In the genomic region with DNA sequence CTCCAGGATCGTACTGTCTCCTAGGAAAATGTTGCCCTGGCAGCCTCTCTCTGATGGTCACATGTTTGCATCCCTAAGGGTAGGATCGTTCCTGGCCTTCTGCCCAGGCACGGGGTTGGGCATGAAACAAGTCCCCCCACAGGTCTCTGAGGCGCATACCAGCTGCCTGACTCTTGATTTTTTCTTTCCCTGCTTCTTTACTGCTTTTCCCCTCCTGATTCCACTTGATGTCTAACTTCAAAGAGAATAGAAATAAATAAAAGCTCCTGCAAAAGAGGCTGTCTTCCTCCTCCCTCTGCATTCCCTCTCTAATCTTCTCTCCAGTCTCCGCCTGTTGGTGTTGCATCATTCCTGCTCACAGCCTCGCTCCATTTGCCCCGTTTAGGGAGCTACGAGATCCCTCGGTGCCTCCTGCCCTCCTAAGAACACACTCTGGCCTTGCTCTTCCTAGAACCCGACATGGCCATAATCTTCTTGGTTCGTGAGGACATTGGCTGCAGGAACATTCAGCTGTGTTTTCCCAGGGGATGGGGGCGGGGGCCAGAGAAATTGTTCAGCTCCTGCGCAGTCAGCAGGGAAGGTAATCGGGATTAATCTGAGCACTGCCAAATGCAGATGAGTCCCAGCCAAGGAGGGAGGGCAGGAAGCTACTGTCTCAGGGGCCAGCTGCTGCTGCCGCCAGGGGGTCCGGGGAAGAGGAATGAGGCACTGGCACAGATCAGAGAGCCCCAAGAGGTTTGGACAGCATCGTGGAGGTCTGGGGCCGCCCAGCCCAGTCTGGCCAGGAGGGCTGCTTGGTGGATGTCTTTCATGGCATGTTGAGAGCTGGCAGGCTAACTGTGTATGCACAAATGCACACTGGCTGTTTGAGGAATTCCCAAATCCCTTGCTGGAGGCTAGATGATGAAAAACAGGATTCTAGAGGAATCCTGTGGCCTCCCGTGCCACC, we compare ENCODE assay signal across 8 cellular contexts. TPM values are rescaled to one million over a fixed set of nuclear protein-coding genes. Genes with fewer than 3 reads are reported as not detected.
DNase-seq lines count a peak whose midpoint lies in the region; ATAC-seq and TF ChIP-seq lines count a peak whose summit lies in the region.

No MANE protein-coding gene starts in this region.

- peak overlapping the region; percentile 64 for H3K27ac ChIP-seq in GM23248

- peak overlapping the region; percentile 98 for H2AFZ ChIP-seq in GM23248

- H3K9ac ChIP-seq in GM23248: peak overlapping the region; percentile 68

- peak overlapping the region; percentile 94 for H3K4me2 ChIP-seq in GM23248 (ENCODE audit: unreplicated experiment)

- TF ChIP-seq CTCF in GM10266 (IDR thresholded peaks at IDR 0.05; ENCODE audit: control insufficient read depth, insufficient read depth, low read depth, missing control alignments): no peak

- H3K9me3 ChIP-seq in GM23248 (ENCODE audit: low read depth): no peaks in the 10 kb centered on the region

- H3F3A ChIP-seq in GM23248 (ENCODE audit: insufficient read depth): peaks cover 10% of the 10 kb centered on the region; the same call in 1 of the 2 replicates

- H4K20me1 ChIP-seq in GM23248 (ENCODE audit: insufficient read depth): no peaks in the 10 kb centered on the region

- H3K79me2 ChIP-seq in GM23248 (ENCODE audit: insufficient read depth): no peaks in the 10 kb centered on the region

- 11% methylated on average over 19 of the region's 19 CpGs for WGBS in GM23248 (ENCODE audit: low coverage in 1 of 2, low lambda C conversion rate in 2 of 2, missing lambda C conversion rate in 2 of 2), 2 experiments

- no peaks in the 10 kb centered on the region for H3K27me3 ChIP-seq in GM23248 (replicated peaks; ENCODE audit: insufficient read depth)

- H3K9me2 ChIP-seq in GM23248 (ENCODE audit: insufficient read depth): no peaks in the 10 kb centered on the region

- H3K36me3 ChIP-seq in GM23248 (ENCODE audit: low read depth): no peaks in the 10 kb centered on the region

- ATAC-seq in esophagus mucosa: peak; percentile 73
- no peak for ATAC-seq in HG02884 (IDR thresholded peaks at IDR 0.05; ENCODE audit: unreplicated experiment)
- ATAC-seq in HG02840 (IDR thresholded peaks at IDR 0.05; ENCODE audit: low FRiP score, unreplicated experiment): no peak

- peak; percentile 70 for DNase-seq in GM23248
- DNase-seq in NCI-H82 treated with DMSO at 0.1 percent for 48 hours (lab: John Stamatoyannopoulos, UW; ENCODE audit: unreplicated experiment): peak; percentile 93
- peak; percentile 68 for DNase-seq in mucosa of gallbladder (ENCODE audit: low spot score)
- no peak for DNase-seq in GM10266 (ENCODE audit: extremely low spot score)
- DNase-seq in GDM1 (lab: John Stamatoyannopoulos, UW): no peak

- H3K4me3 ChIP-seq in GM23248: peak overlapping the region; percentile 62

- in situ Hi-C loops in GM23248 (cut with MboI): no loop called here

- H3K4me1 ChIP-seq in GM23248 (ENCODE audit: insufficient read depth): peaks cover 23% of the 10 kb centered on the region

RNA-seq across cellular contexts. Expression of a gene that starts 26.1 kb away (rescaled TPM):
- 0.22 TPM in 1 of 2 replicates, not detected in the other for total RNA-seq in GM23248 (2014; rRNA removed; shearing (Covaris generic))
- polyA plus RNA-seq in GM23248 (2016; fragmentation: Nextera tagmentation; extraction: Ambion mirVana): 0.09 and 0.11 TPM in 2 replicates
- total RNA-seq in esophagus mucosa: 0.12 TPM
- not detected for total RNA-seq in mucosa of gallbladder

Comparison
In these comparisons a context has a peak if more than half of its experiments do, and no peak if none do; other contexts are left out.
1. DNase-seq: peak in GM23248 (single experiment), NCI-H82 treated with DMSO at 0.1 percent for 48 hours (single experiment) and mucosa of gallbladder (single experiment); none in GM10266 (single experiment) and GDM1 (single experiment).